1 cellular context compared by ENCODE assay signal in the genomic region with DNA sequence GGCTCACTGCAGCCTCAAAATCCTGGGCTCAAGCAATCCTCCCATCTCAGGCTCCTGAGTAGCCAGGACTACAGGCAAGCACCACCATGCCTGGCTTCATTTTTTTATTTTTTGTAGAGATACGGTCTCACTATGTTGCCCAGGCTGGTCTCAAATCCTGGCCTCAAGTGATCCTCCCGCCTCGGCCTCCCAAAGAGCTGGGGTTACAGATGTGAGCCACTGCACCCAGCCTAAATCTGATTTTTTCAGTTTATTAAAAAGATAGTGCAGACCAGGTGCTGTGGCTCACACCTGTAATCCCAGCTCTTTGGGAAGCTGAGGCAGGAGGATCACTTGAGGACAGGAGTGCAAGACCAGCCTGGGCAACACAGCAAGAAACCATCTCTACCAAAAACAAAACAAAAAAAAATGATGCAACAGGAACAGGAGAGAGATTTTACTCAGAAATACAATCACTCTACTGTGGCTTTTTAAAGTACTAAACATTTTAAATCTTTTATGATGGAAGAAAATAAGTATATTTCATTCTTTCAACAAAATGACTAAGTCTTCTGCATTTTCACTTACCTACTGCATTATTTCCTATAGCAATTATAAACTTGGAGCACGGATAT.
A peak's percentile ranks its signal among the peaks of the same experiment; 100 is the strongest.
TF ChIP-seq lines count a peak whose summit lies in the region.

No MANE protein-coding gene starts in this region.

TF ChIP-seq in HEK293, 187 proteins besides CTCF, POLR2A, EP300 and RAD21 (continued from another document):
- TF ChIP-seq GFI1B (tag by site-specific recombination; IDR thresholded peaks at IDR 0.05) (no peak), KLF10 (tag by site-specific recombination; IDR thresholded peaks at IDR 0.05) (0 out of 2 replicates have a peak, but pooled peaks have one; percentile 6), ZNF560 (tag by site-specific recombination; IDR thresholded peaks at IDR 0.05; ENCODE audit: borderline replicate concordance) (no peak)
